In genomic region chr4:110621328-110621812, GRCh38 we compare ENCODE assay signal across 12 cellular contexts. TPM values are rescaled to one million over a fixed set of nuclear protein-coding genes. Genes with fewer than 3 reads are reported as not detected.
DNase-seq lines count a peak whose midpoint lies in the region; ATAC-seq and TF ChIP-seq lines count a peak whose summit lies in the region.
"Had no signal": no experiment of that assay in that cellular context is flagged by ENCODE, and none has a peak within 500 bp of the region (broad histone marks: within the 10 kb centered on the region; RNA-seq: fewer than 3 reads in every experiment).

No MANE protein-coding gene starts in this region.

- peaks cover 12 to 44% (median 38%) of the 10 kb centered on the region in 3 donors for H3K4me1 Mint-ChIP-seq in naive B cell

- H3K27me3 ChIP-seq in BJ (ENCODE audit: control insufficient read depth, insufficient read depth, low read length) (peaks cover 49% of the 10 kb centered on the region), H7 (ENCODE audit: control insufficient read depth, insufficient read depth, low read length) (peaks cover 88% of the 10 kb centered on the region), colonic mucosa (peaks cover 95% of the 10 kb centered on the region), tibial artery (peaks cover 5 to 98% of the 10 kb centered on the region in 2 donors), Karpas-422 (ENCODE audit: low read length) (no peaks in the 10 kb centered on the region)

- no peaks in the 10 kb centered on the region for H3K79me2 ChIP-seq in Karpas-422 (ENCODE audit: low read length)

- H3K4me3 ChIP-seq in BJ (ENCODE audit: low read depth, low read length) (peak overlapping the region; percentile 44; the same call in 1 of the 2 replicates), H7 (ENCODE audit: insufficient read depth, low read depth, low read length) (peak overlapping the region; percentile 76), colonic mucosa (peak overlapping the region; percentile 16), tibial artery (peak overlapping the region in 1 of 2 donors; percentile 47), Karpas-422 (ENCODE audit: low read length) (no peak overlapping the region)

- H3K9me3 ChIP-seq in colonic mucosa: no peaks in the 10 kb centered on the region
- peaks cover 0 to 6% (median 6%) of the 10 kb centered on the region in 3 donors for H3K9me3 ChIP-seq in tibial artery
- no peaks in the 10 kb centered on the region for H3K9me3 ChIP-seq in Karpas-422 (ENCODE audit: low read length)

- H3K4me1 ChIP-seq in colonic mucosa: peaks cover 15% of the 10 kb centered on the region
- peaks cover 4 to 34% (median 28%) of the 10 kb centered on the region in 4 donors for H3K4me1 ChIP-seq in tibial artery
- H3K4me1 ChIP-seq in Karpas-422 (ENCODE audit: low read length): no peaks in the 10 kb centered on the region

- H3K36me3 ChIP-seq in BJ (ENCODE audit: control insufficient read depth, insufficient read depth, low read length) (no peaks in the 10 kb centered on the region), H7 (replicated peaks; ENCODE audit: control insufficient read depth, insufficient read depth, low read length) (no peaks in the 10 kb centered on the region), colonic mucosa (no peaks in the 10 kb centered on the region), tibial artery (no peaks in the 10 kb centered on the region), Karpas-422 (ENCODE audit: insufficient read depth, low read length) (no peaks in the 10 kb centered on the region)

- CTCF ChIA-PET in BJ (lab: Yijun Ruan, JAX): interaction anchor here (1.7 kb wide), 1 partner anchor 32 kb away, joined by 4 read pairs; no protein-coding TSS in a partner anchor

- H2AFZ ChIP-seq in Karpas-422 (ENCODE audit: low read length): no peak overlapping the region

- no peak for ATAC-seq in naive B cell (ENCODE audit: low read depth in 2 of 2)
- no peak for ATAC-seq in omental fat pad (ENCODE audit: low FRiP score)
- no peak for ATAC-seq in GM21825 (IDR thresholded peaks at IDR 0.05; ENCODE audit: unreplicated experiment)
- ATAC-seq: Panc1 had no signal

- peaks cover 0 to 47% (median 13%) of the 10 kb centered on the region in 7 donors for H3K9me3 Mint-ChIP-seq in naive B cell

- intact Hi-C loops in colonic mucosa (cut with DNase I) (loop anchor here (10.0 kb wide), 1 partner anchor 663 kb away; no protein-coding TSS in a partner anchor), tibial artery (cut with DNase I; ENCODE audit: low total_unique reads) (loop anchor here (10.0 kb wide), 1 partner anchor 663 kb away; no protein-coding TSS in a partner anchor)

- peak overlapping the region in 2 of 6 donors; percentile 11 to 30 for H3K27ac Mint-ChIP-seq in naive B cell

- H3K4me2 ChIP-seq in Karpas-422 (ENCODE audit: low read depth, low read length, poor library complexity, severe bottlenecking): no peak overlapping the region

- peaks cover 0 to 21% of the 10 kb centered on the region in 2 donors for H3K36me3 Mint-ChIP-seq in naive B cell

- TF ChIP-seq CTCF in BJ (IDR thresholded peaks at IDR 0.05; ENCODE audit: insufficient read depth, low read depth, low read length) (no peak), colonic mucosa (IDR thresholded peaks at IDR 0.05) (no peak), tibial artery (IDR thresholded peaks at IDR 0.05) (no peak), omental fat pad (IDR thresholded peaks at IDR 0.05) (no peak)

- H4K20me1 ChIP-seq in Karpas-422 (ENCODE audit: insufficient read depth, low read depth, low read length): no peaks in the 10 kb centered on the region

- no peaks in the 10 kb centered on the region for H3K9me2 ChIP-seq in Karpas-422 (replicated peaks; ENCODE audit: insufficient read depth, low read length)

- POLR2A ChIA-PET in BJ (lab: Charles Lee): no interaction called here

- peaks cover 73 to 93% (median 92%) of the 10 kb centered on the region in 3 donors for H3K27me3 Mint-ChIP-seq in naive B cell

- H3K4me3 Mint-ChIP-seq in naive B cell: peak overlapping the region in 7 of 8 donors; percentile 6 to 84 (median 59)

- H3K27ac ChIP-seq in colonic mucosa (no peak overlapping the region), tibial artery (no peak overlapping the region), Karpas-422 (ENCODE audit: low read length) (no peak overlapping the region)

- DNase-seq in BJ (ENCODE audit: low read depth) (no peak), H7 (peak; percentile 62), colonic mucosa (no peak), naive B cell (no peak), tibial artery (no peak), omental fat pad (ENCODE audit: low spot score) (no peak), Karpas-422 (no peak)
- DNase-seq: activated effector memory CD4-positive, alpha-beta T cell treated with anti-CD3 and anti-CD28 coated beads, Interleukin-2, amount 50 U/mL, for 16 hours; GDM1; stimulated activated CD4-positive, alpha-beta T cell treated with anti-CD3 and anti-CD28 coated beads, Interleukin-2, amount 100 ng/mL, for 24 hours had no signal

- peak overlapping the region; percentile 58 to 65 for H3K9ac ChIP-seq in colonic mucosa (ENCODE audit: low read depth in 2 of 2, low read length in 2 of 2)
- no peak overlapping the region for H3K9ac ChIP-seq in Karpas-422 (ENCODE audit: low read length)

RNA-seq across cellular contexts. Expression of gene PITX2, which starts 1.5 kb away (rescaled TPM):
- 0.56 and 1.1 TPM in 2 replicates for polyA plus RNA-seq in BJ (2011; rRNA removed)
- 0.24 and 0.51 TPM in 2 replicates for polyA minus RNA-seq in BJ (2011; rRNA and poly(A)+ RNA removed)
- total RNA-seq in H7 (2014; rRNA removed; shearing (Covaris generic)): 87.1 and 92.3 TPM in 2 replicates
- total RNA-seq in colonic mucosa: under 1 TPM; 0.45 to 0.64 TPM
- not detected for polyA plus RNA-seq in naive B cell (ENCODE audit: low read depth in 6 of 6)
- under 1 TPM in 2 of 4 donors, not detected in 2; 0.28 to 0.36 TPM for total RNA-seq in omental fat pad
- total RNA-seq in Karpas-422 (2014; rRNA removed; shearing (Covaris generic); ENCODE audit: low replicate concordance): not detected in 2 replicates

Comparison
In these comparisons a context has a peak if more than half of its experiments do, and no peak if none do; other contexts are left out.
1. RNA of gene PITX2, which starts 1.5 kb away (total RNA-seq): 87.1 to 92.3 TPM in H7; 0.45 to 0.64 TPM in colonic mucosa, 0.28 to 0.36 TPM in omental fat pad and not detected in Karpas-422; every median in the first group is over 10 times any median in the second.